In genomic region chr9:21695874-21696341, GRCh38 we compare ENCODE assay signal across 1 cellular context.
TF ChIP-seq lines count a peak whose summit lies in the region.

No MANE protein-coding gene starts in this region.

TF ChIP-seq in HCT116, 20 proteins besides CTCF, POLR2A, EP300 and RAD21 (continued from another document):
- TF ChIP-seq REST (IDR thresholded peaks at IDR 0.05; ENCODE audit: low read depth), result no peak
- TF ChIP-seq POLR2AphosphoS5 (IDR thresholded peaks at IDR 0.05; ENCODE audit: low read depth, low read length), result no peak
- TF ChIP-seq EZH2phosphoT487 (IDR thresholded peaks at IDR 0.05; ENCODE audit: borderline replicate concordance), result no peak
- no peak for TF ChIP-seq SIN3A (IDR thresholded peaks at IDR 0.05; ENCODE audit: low read depth)
- no peak for TF ChIP-seq FOSL1 (IDR thresholded peaks at IDR 0.05; ENCODE audit: low read depth)
